ENCODE assay signal across 9 cellular contexts in genomic region chr20:47316776-47317126, GRCh38. TPM values are rescaled to one million over a fixed set of nuclear protein-coding genes. Genes with fewer than 3 reads are reported as not detected.
DNase-seq lines count a peak whose midpoint lies in the region; ATAC-seq, FAIRE-seq and TF ChIP-seq lines count a peak whose summit lies in the region.
"Had no signal": no experiment of that assay in that cellular context is flagged by ENCODE, and none has a peak within 500 bp of the region (broad histone marks: within the 10 kb centered on the region; RNA-seq: fewer than 3 reads in every experiment).

No MANE protein-coding gene starts in this region.

- H3K27ac ChIP-seq in left ventricle myocardium inferior (replicated peaks), result peak overlapping the region; percentile 98
- H3K27ac ChIP-seq in duodenal mucosa (ENCODE audit: low read depth, low read length), result peak overlapping the region; percentile 94
- peak overlapping the region; percentile 99 for H3K27ac ChIP-seq in vagina

- no peak for TF ChIP-seq POLR2A in vagina (IDR thresholded peaks at IDR 0.05)

- no peak for ATAC-seq in Right ventricle myocardium superior (ENCODE audit: poor library complexity)
- ATAC-seq in natural killer cell treated with Interleukin-12 subunit alpha and Interleukin-12 subunit beta and Interleukin-15 and Interleukin-18, amount 100 ng/mL, for 72 hours, result peak in 1 of 2 donors; percentile 12
- ATAC-seq in left colon, result no peak

- H3K4me1 ChIP-seq in left ventricle myocardium inferior (peaks cover 94% of the 10 kb centered on the region), duodenal mucosa (ENCODE audit: control insufficient read depth in 1 of 2, insufficient read depth in 2 of 2, low read length in 2 of 2) (peaks cover 48 to 59% of the 10 kb centered on the region in 2 donors), vagina (peaks cover 78% of the 10 kb centered on the region)

- FAIRE-seq in HTR-8/SVneo (lab: Jason Lieb, UNC), result no peak

- peak overlapping the region; percentile 98 to 99 for H3K27ac Mint-ChIP-seq in natural killer cell treated with Interleukin-12 subunit alpha and Interleukin-12 subunit beta and Interleukin-15 and Interleukin-18, amount 100 ng/mL, for 72 hours

- H3K4me3 ChIP-seq in left ventricle myocardium inferior, result peak overlapping the region; percentile 54
- no peak overlapping the region for H3K4me3 ChIP-seq in duodenal mucosa (ENCODE audit: low read depth in 1 of 2, low read length in 2 of 2)
- H3K4me3 ChIP-seq in vagina, result no peak overlapping the region

- H3K9ac ChIP-seq in duodenal mucosa (ENCODE audit: low read depth in 1 of 2, low read length in 2 of 2), result no peak overlapping the region

- DNase-seq in left ventricle myocardium inferior, result no peak
- no peak for DNase-seq in Right ventricle myocardium superior
- DNase-seq in natural killer cell treated with Interleukin-12 subunit alpha and Interleukin-12 subunit beta and Interleukin-15 and Interleukin-18, amount 100 ng/mL, for 72 hours (ENCODE audit: low spot score), result no peak
- DNase-seq in vagina (ENCODE audit: extremely low spot score in 2 of 2), result no peak
- DNase-seq in amygdala (lab: John Stamatoyannopoulos, UW), result no peak
- DNase-seq in HTR-8/SVneo (ENCODE audit: insufficient read length, low spot score), result no peak
- DNase-seq in left colon, result no peak
- DNase-seq: DMS79 had no signal

- H3K27me3 ChIP-seq in left ventricle myocardium inferior (ENCODE audit: low read depth) (no peaks in the 10 kb centered on the region), duodenal mucosa (ENCODE audit: control insufficient read depth in 1 of 2, insufficient read depth in 2 of 2, low read length in 2 of 2) (no peaks in the 10 kb centered on the region), vagina (no peaks in the 10 kb centered on the region)

- no peaks in the 10 kb centered on the region for H3K27me3 Mint-ChIP-seq in natural killer cell treated with Interleukin-12 subunit alpha and Interleukin-12 subunit beta and Interleukin-15 and Interleukin-18, amount 100 ng/mL, for 72 hours

- TF ChIP-seq CTCF in left ventricle myocardium inferior (IDR thresholded peaks at IDR 0.05; ENCODE audit: borderline replicate concordance) (no peak), vagina (IDR thresholded peaks at IDR 0.05) (no peak)

- H3K4me1 Mint-ChIP-seq in natural killer cell treated with Interleukin-12 subunit alpha and Interleukin-12 subunit beta and Interleukin-15 and Interleukin-18, amount 100 ng/mL, for 72 hours (ENCODE audit: low read depth in 2 of 2), result peaks cover 57 to 58% of the 10 kb centered on the region in 2 donors

- peaks cover 3% of the 10 kb centered on the region for H3K36me3 ChIP-seq in left ventricle myocardium inferior
- peaks cover 0 to 4% of the 10 kb centered on the region in 2 donors for H3K36me3 ChIP-seq in duodenal mucosa (ENCODE audit: control insufficient read depth in 1 of 2, insufficient read depth in 2 of 2, low read length in 2 of 2)
- H3K36me3 ChIP-seq in vagina, result no peaks in the 10 kb centered on the region

- no peaks in the 10 kb centered on the region for H3K9me3 Mint-ChIP-seq in natural killer cell treated with Interleukin-12 subunit alpha and Interleukin-12 subunit beta and Interleukin-15 and Interleukin-18, amount 100 ng/mL, for 72 hours

- no peaks in the 10 kb centered on the region for H3K36me3 Mint-ChIP-seq in natural killer cell treated with Interleukin-12 subunit alpha and Interleukin-12 subunit beta and Interleukin-15 and Interleukin-18, amount 100 ng/mL, for 72 hours

- H3K4me3 Mint-ChIP-seq in natural killer cell treated with Interleukin-12 subunit alpha and Interleukin-12 subunit beta and Interleukin-15 and Interleukin-18, amount 100 ng/mL, for 72 hours, result peak overlapping the region; percentile 82

- intact Hi-C loops in left ventricle myocardium inferior (cut with micrococcal nuclease) (loop anchor here (5.0 kb wide), 1 partner anchor 41 kb away; the partner anchor contains the start of gene ZMYND8), Right ventricle myocardium superior (cut with DNase I) (no loop called here), vagina (cut with DNase I) (loop anchor here (2.0 to 5.0 kb wide), 2 partner anchors 39 to 44 kb away; no protein-coding TSS in a partner anchor), left colon (cut with DNase I, micrococcal nuclease) (no loop called here)

- H3K9me3 ChIP-seq in left ventricle myocardium inferior (replicated peaks) (no peaks in the 10 kb centered on the region), duodenal mucosa (ENCODE audit: control insufficient read depth in 1 of 2, low read length in 2 of 2) (no peaks in the 10 kb centered on the region), vagina (no peaks in the 10 kb centered on the region)

RNA-seq across cellular contexts. Expression of gene ZMYND8, which starts 39.7 kb away (rescaled TPM):
- total RNA-seq in left ventricle myocardium inferior (37.9 TPM), Right ventricle myocardium superior (37.7 TPM), vagina (91.1 TPM), left colon (10 to 100 TPM; 42.8 to 48.4 TPM)
- total RNA-seq in natural killer cell treated with Interleukin-12 subunit alpha and Interleukin-12 subunit beta and Interleukin-15 and Interleukin-18, amount 100 ng/mL, for 72 hours, result 10 to 100 TPM; 42.1 to 65.7 TPM

Comparison
In these comparisons a context has a peak if more than half of its experiments do, and no peak if none do; other contexts are left out.
1. intact Hi-C loops: an anchor here in left ventricle myocardium inferior (5.0 kb wide) and vagina (2.0 to 5.0 kb wide); none called in Right ventricle myocardium superior and left colon.